ENCODE assay signal across 1 cellular context in genomic region chr19:35716985-35717664, GRCh38.
TF ChIP-seq lines count a peak whose summit lies in the region.

No MANE protein-coding gene starts in this region.

TF ChIP-seq in HepG2, 621 proteins besides CTCF, POLR2A, EP300 and RAD21 (continued from another document and continues in another):
- TF ChIP-seq ZNF333 (CRISPR knock-in tag; IDR thresholded peaks at IDR 0.05; ENCODE audit: borderline replicate concordance) (peak; percentile 18; the same call in 1 of the 2 replicates), ATF2 (CRISPR knock-in tag; IDR thresholded peaks at IDR 0.05) (no peak), BRD4 (CRISPR knock-in tag; IDR thresholded peaks at IDR 0.05) (peak; percentile 76; the same call in 1 of the 2 replicates), FOXC1 (CRISPR knock-in tag; IDR thresholded peaks at IDR 0.05; ENCODE audit: borderline replicate concordance) (no peak), ZFP37 (CRISPR knock-in tag; IDR thresholded peaks at IDR 0.05; ENCODE audit: borderline replicate concordance) (no peak), PRDM4 (CRISPR knock-in tag; IDR thresholded peaks at IDR 0.05; ENCODE audit: borderline replicate concordance) (no peak), ZNF607 (CRISPR knock-in tag; IDR thresholded peaks at IDR 0.05; ENCODE audit: borderline replicate concordance) (peak; percentile 20; the same call in 1 of the 2 replicates), MXD3 (CRISPR knock-in tag; IDR thresholded peaks at IDR 0.05) (peak; percentile 55; the same call in 1 of the 2 replicates), ZNF816 (CRISPR knock-in tag; IDR thresholded peaks at IDR 0.05; ENCODE audit: borderline replicate concordance) (no peak), KAT2B (IDR thresholded peaks at IDR 0.05; ENCODE audit: borderline replicate concordance, low read depth, low read length) (no peak), ZNF318 (CRISPR knock-in tag; IDR thresholded peaks at IDR 0.05) (no peak; the same call in 1 of the 2 replicates), ZNF33B (CRISPR knock-in tag; IDR thresholded peaks at IDR 0.05) (no peak), THAP11 (CRISPR knock-in tag; IDR thresholded peaks at IDR 0.05) (peak; percentile 97), PTBP1 (IDR thresholded peaks at IDR 0.05; ENCODE audit: low read depth, low read length, poor library complexity, severe bottlenecking) (no peak), NFYC (CRISPR knock-in tag; IDR thresholded peaks at IDR 0.05) (no peak), MLLT10 (CRISPR knock-in tag; IDR thresholded peaks at IDR 0.05) (no peak), CHD4 (IDR thresholded peaks at IDR 0.05; ENCODE audit: borderline replicate concordance, low read length) (no peak), ZNF83 (CRISPR knock-in tag; IDR thresholded peaks at IDR 0.05; ENCODE audit: borderline replicate concordance) (no peak), ZNF274 (CRISPR knock-in tag; IDR thresholded peaks at IDR 0.05) (0 out of 2 replicates have a peak, but pooled peaks have one; percentile 32), ZNF407 (CRISPR knock-in tag; IDR thresholded peaks at IDR 0.05; ENCODE audit: not compliant biosample characterization) (no peak), FOXK2 (IDR thresholded peaks at IDR 0.05) (no peak), ZNF281 (CRISPR knock-in tag; IDR thresholded peaks at IDR 0.05; ENCODE audit: borderline replicate concordance) (no peak), NFIB (CRISPR knock-in tag; IDR thresholded peaks at IDR 0.05; ENCODE audit: borderline replicate concordance) (no peak), ZNF143 (CRISPR knock-in tag; IDR thresholded peaks at IDR 0.05) (peak; percentile 95), ZNF230 (CRISPR knock-in tag; IDR thresholded peaks at IDR 0.05) (no peak), SKIL (CRISPR knock-in tag; IDR thresholded peaks at IDR 0.05; ENCODE audit: borderline replicate concordance) (no peak), ZNF326 (CRISPR knock-in tag; IDR thresholded peaks at IDR 0.05; ENCODE audit: borderline replicate concordance) (no peak)
